In genomic region chr14:98940693-98941437, GRCh38 we compare ENCODE assay signal across 21 cellular contexts.
"Had no signal": no experiment of that assay in that cellular context is flagged by ENCODE, and none has a peak within 500 bp of the region (broad histone marks: within the 10 kb centered on the region; RNA-seq: fewer than 3 reads in every experiment).

No MANE protein-coding gene starts in this region.

- ATAC-seq: effector memory CD8-positive, alpha-beta T cell; gastrocnemius medialis; heart right ventricle; mucosa of descending colon; naive thymus-derived CD8-positive, alpha-beta T cell; pancreas; right lobe of liver had no signal

- H3K36me3 ChIP-seq: esophagus muscularis mucosa, gastrocnemius medialis, heart right ventricle, pancreas, prostate gland, right lobe of liver, tibial artery, upper lobe of left lung, uterus had no signal

- H3K9me3 ChIP-seq: esophagus muscularis mucosa, gastrocnemius medialis, heart right ventricle, mucosa of descending colon, pancreas, prostate gland, right lobe of liver, tibial artery, upper lobe of left lung, uterus had no signal

- H3K9me3 Mint-ChIP-seq: dendritic cell treated with granulocyte-macrophage colony-stimulating factor and Interleukin-4, amounts not matched to agents 40 ng/mL and 50 ng/mL, for 4 days; effector memory CD8-positive, alpha-beta T cell had no signal

- H3K27ac Mint-ChIP-seq: dendritic cell treated with granulocyte-macrophage colony-stimulating factor and Interleukin-4, amounts not matched to agents 40 ng/mL and 50 ng/mL, for 4 days had no signal

- H3K27ac ChIP-seq: epithelial cell of prostate, esophagus muscularis mucosa, gastrocnemius medialis, heart right ventricle, pancreas, prostate gland, right lobe of liver, skin epidermis, tibial artery, upper lobe of left lung, uterus had no signal

- H3K27me3 Mint-ChIP-seq: naive thymus-derived CD8-positive, alpha-beta T cell had no signal

- H3K4me1 ChIP-seq: gastrocnemius medialis, pancreas, prostate gland, right lobe of liver, uterus had no signal

- H3K4me3 ChIP-seq: esophagus muscularis mucosa, gastrocnemius medialis, heart right ventricle, mucosa of descending colon, pancreas, prostate gland, right lobe of liver, skin epidermis, tibial artery, upper lobe of left lung, uterus had no signal

- DNase-seq: effector memory CD8-positive, alpha-beta T cell; gastrocnemius medialis; heart right ventricle; hypothalamus; kidney glomerular epithelial cell; mesendoderm; mucosa of descending colon; naive thymus-derived CD8-positive, alpha-beta T cell; pancreas; right lobe of liver; stimulated activated CD4-positive, alpha-beta T cell treated with anti-CD3 and anti-CD28 coated beads, Interleukin-2, amount 100 ng/mL, for 24 hours; stimulated activated CD4-positive, alpha-beta T cell treated with anti-CD3 and anti-CD28 coated beads, Interleukin-4, amount 100 ng/mL, for 4 hours; stimulated activated naive CD4-positive, alpha-beta T cell; tibial artery; upper lobe of left lung; uterus had no signal

- H3K4me3 Mint-ChIP-seq: dendritic cell treated with granulocyte-macrophage colony-stimulating factor and Interleukin-4, amounts not matched to agents 40 ng/mL and 50 ng/mL, for 4 days; effector memory CD8-positive, alpha-beta T cell had no signal

- H3K36me3 Mint-ChIP-seq: naive thymus-derived CD8-positive, alpha-beta T cell had no signal

- H3K27me3 ChIP-seq: pancreas, right lobe of liver, upper lobe of left lung, uterus had no signal
